Comparison of ENCODE assay signal across 1 cellular context in genomic region chr19:38741670-38742069, GRCh38.
TF ChIP-seq lines count a peak whose summit lies in the region.

No MANE protein-coding gene starts in this region.

TF ChIP-seq in HEK293, 187 proteins besides CTCF, POLR2A, EP300 and RAD21 (continued from another document):
- TF ChIP-seq, protein P1, sequence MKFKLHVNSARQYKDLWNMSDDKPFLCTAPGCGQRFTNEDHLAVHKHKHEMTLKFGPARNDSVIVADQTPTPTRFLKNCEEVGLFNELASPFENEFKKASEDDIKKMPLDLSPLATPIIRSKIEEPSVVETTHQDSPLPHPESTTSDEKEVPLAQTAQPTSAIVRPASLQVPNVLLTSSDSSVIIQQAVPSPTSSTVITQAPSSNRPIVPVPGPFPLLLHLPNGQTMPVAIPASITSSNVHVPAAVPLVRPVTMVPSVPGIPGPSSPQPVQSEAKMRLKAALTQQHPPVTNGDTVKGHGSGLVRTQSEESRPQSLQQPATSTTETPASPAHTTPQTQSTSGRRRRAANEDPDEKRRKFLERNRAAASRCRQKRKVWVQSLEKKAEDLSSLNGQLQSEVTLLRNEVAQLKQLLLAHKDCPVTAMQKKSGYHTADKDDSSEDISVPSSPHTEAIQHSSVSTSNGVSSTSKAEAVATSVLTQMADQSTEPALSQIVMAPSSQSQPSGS (tag by site-specific recombination; IDR thresholded peaks at IDR 0.05; ENCODE audit: low read depth): no peak
- TF ChIP-seq, protein P2, sequence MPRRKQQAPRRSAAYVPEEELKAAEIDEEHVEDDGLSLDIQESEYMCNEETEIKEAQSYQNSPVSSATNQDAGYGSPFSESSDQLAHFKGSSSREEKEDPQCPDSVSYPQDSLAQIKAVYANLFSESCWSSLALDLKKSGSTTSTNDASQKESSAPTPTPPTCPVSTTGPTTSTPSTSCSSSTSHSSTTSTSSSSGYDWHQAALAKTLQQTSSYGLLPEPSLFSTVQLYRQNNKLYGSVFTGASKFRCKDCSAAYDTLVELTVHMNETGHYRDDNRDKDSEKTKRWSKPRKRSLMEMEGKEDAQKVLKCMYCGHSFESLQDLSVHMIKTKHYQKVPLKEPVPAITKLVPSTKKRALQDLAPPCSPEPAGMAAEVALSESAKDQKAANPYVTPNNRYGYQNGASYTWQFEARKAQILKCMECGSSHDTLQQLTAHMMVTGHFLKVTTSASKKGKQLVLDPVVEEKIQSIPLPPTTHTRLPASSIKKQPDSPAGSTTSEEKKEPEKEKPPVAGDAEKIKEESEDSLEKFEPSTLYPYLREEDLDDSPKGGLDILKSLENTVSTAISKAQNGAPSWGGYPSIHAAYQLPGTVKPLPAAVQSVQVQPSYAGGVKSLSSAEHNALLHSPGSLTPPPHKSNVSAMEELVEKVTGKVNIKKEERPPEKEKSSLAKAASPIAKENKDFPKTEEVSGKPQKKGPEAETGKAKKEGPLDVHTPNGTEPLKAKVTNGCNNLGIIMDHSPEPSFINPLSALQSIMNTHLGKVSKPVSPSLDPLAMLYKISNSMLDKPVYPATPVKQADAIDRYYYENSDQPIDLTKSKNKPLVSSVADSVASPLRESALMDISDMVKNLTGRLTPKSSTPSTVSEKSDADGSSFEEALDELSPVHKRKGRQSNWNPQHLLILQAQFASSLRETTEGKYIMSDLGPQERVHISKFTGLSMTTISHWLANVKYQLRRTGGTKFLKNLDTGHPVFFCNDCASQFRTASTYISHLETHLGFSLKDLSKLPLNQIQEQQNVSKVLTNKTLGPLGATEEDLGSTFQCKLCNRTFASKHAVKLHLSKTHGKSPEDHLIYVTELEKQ (tag by site-specific recombination; IDR thresholded peaks at IDR 0.05; ENCODE audit: borderline replicate concordance): no peak
